1 cellular context compared by ENCODE assay signal in genomic region chr1:189851806-189852367, GRCh38.
TF ChIP-seq lines count a peak whose summit lies in the region.

No MANE protein-coding gene starts in this region.

TF ChIP-seq in GM23338, 12 proteins besides CTCF, POLR2A, EP300 and RAD21 (continued from another document):
- no peak for TF ChIP-seq ETS1 (IDR thresholded peaks at IDR 0.05)
- TF ChIP-seq EZH2 (IDR thresholded peaks at IDR 0.05; ENCODE audit: low read depth, unreplicated experiment) = no peak
- no peak for TF ChIP-seq REST (IDR thresholded peaks at IDR 0.05; ENCODE audit: unreplicated experiment)
- TF ChIP-seq POLR2AphosphoS5 (IDR thresholded peaks at IDR 0.05; ENCODE audit: low read depth) = no peak
- no peak for TF ChIP-seq ZNF114 (CRISPR knock-in tag; IDR thresholded peaks at IDR 0.05)
- no peak for TF ChIP-seq EZH2phosphoT487 (IDR thresholded peaks at IDR 0.05; ENCODE audit: unreplicated experiment)
- TF ChIP-seq NANOG (IDR thresholded peaks at IDR 0.05; ENCODE audit: borderline replicate concordance) = no peak
- TF ChIP-seq ZNF331 (CRISPR knock-in tag; IDR thresholded peaks at IDR 0.05; ENCODE audit: low read depth) = no peak
